ENCODE assay signal across 3 cellular contexts in genomic region chr12:74917743-74918142, GRCh38.
"Had no signal": no experiment of that assay in that cellular context is flagged by ENCODE, and none has a peak within 500 bp of the region (broad histone marks: within the 10 kb centered on the region; RNA-seq: fewer than 3 reads in every experiment).

No MANE protein-coding gene starts in this region.

- H3K4me3 ChIP-seq: GM12878 had no signal

- ATAC-seq: GM12878 had no signal

- DNase-seq: GDM1, GF-D8 had no signal
